In the genomic region with DNA sequence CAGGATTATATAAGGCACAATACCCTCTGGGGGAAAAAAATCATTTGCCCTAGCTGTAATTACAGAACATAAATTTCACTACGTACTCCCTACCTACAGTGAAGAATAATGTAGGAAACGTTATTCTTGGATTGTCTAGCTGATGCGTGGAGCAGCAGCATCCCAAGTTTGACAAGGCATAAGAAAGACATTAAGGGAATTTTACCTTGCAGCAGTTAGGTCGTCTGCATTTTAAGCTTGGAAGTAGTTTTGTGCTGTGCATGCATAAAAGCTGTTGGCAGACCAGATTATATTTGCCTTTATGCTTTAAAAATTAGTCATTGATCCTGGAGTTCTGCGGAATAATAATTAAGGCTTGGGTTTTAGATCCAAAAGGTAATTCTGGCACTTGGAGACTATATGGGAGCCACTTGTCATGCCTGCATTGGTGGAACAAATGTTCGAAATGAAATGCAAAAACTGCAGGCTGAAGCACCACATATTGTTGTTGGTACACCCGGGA, we compare ENCODE assay signal across 10 cellular contexts. TPM values are rescaled to one million over a fixed set of nuclear protein-coding genes. Genes with fewer than 3 reads are reported as not detected.
A peak's percentile ranks its signal among the peaks of the same experiment; 100 is the strongest.
DNase-seq lines count a peak whose midpoint lies in the region; ATAC-seq, FAIRE-seq and TF ChIP-seq lines count a peak whose summit lies in the region.
"Had no signal": no experiment of that assay in that cellular context is flagged by ENCODE, and none has a peak within 500 bp of the region (broad histone marks: within the 10 kb centered on the region; RNA-seq: fewer than 3 reads in every experiment).

No MANE protein-coding gene starts in this region.

- intact Hi-C loops in activated naive CD4-positive, alpha-beta T cell treated with anti-CD3 and anti-CD28 coated beads for 36 hours (cut with micrococcal nuclease), result no loop called here
- intact Hi-C loops in lower leg skin (cut with DNase I; ENCODE audit: low total_unique reads), result no loop called here

- H3K9ac ChIP-seq in astrocyte (ENCODE audit: low read length), result peak overlapping the region; percentile 100

- TF ChIP-seq EP300 in upper lobe of left lung (IDR thresholded peaks at IDR 0.05), result no peak

- TF ChIP-seq CTCF in astrocyte (IDR thresholded peaks at IDR 0.05; ENCODE audit: insufficient read depth, low read depth, low read length) (no peak), lower leg skin (IDR thresholded peaks at IDR 0.05) (no peak), upper lobe of left lung (IDR thresholded peaks at IDR 0.05) (no peak)

- ATAC-seq in upper lobe of left lung (ENCODE audit: low FRiP score in 2 of 2) (no peak), HG03139 (IDR thresholded peaks at IDR 0.05; ENCODE audit: unreplicated experiment) (no peak)

- peaks cover 41% of the 10 kb centered on the region for H3K4me1 Mint-ChIP-seq in activated naive CD4-positive, alpha-beta T cell treated with anti-CD3 and anti-CD28 coated beads for 36 hours (ENCODE audit: low read depth)
- peaks cover 32% of the 10 kb centered on the region for H3K4me1 Mint-ChIP-seq in astrocyte (ENCODE audit: low read depth, unreplicated experiment)

- 14 to 26% methylated on average over 7 of the region's 7 CpGs for WGBS in lower leg skin, 2 donors
- WGBS in upper lobe of left lung, 2 donors, result 20 to 37% methylated on average over 7 of the region's 7 CpGs

- DNase-seq in activated naive CD4-positive, alpha-beta T cell treated with anti-CD3 and anti-CD28 coated beads for 36 hours, result no peak
- no peak for DNase-seq in activated naive CD4-positive, alpha-beta T cell treated with anti-CD3 and anti-CD28 coated beads, Interleukin-2, amount 50 U/mL, for 16 hours
- no peak for DNase-seq in astrocyte (ENCODE audit: low read depth)
- no peak for DNase-seq in lower leg skin (ENCODE audit: low spot score in 2 of 2)
- no peak for DNase-seq in upper lobe of left lung
- no peak for DNase-seq in ecto neural progenitor cell (ENCODE audit: low spot score)
- DNase-seq in DMS79 treated with DMSO at 0.1 percent for 48 hours (lab: John Stamatoyannopoulos, UW), result no peak

- CTCF ChIA-PET in activated naive CD4-positive, alpha-beta T cell treated with anti-CD3 and anti-CD28 coated beads for 36 hours (lab: Charles Lee), result interaction anchor here (1.8 to 1.9 kb wide), 2 partner anchors 169 to 171 kb away, joined by 6 read pairs; no protein-coding TSS in a partner anchor

- no peaks in the 10 kb centered on the region for H3K27me3 ChIP-seq in astrocyte (ENCODE audit: insufficient read depth, low read length)
- no peaks in the 10 kb centered on the region for H3K27me3 ChIP-seq in upper lobe of left lung

- no peak overlapping the region for H2AFZ ChIP-seq in astrocyte (ENCODE audit: low read depth, low read length)

- TF ChIP-seq POLR2A in lower leg skin (IDR thresholded peaks at IDR 0.05), result no peak
- TF ChIP-seq POLR2A in upper lobe of left lung (IDR thresholded peaks at IDR 0.05), result no peak

- H3K9me3 ChIP-seq in astrocyte (ENCODE audit: insufficient read depth, low read depth, low read length) (no peaks in the 10 kb centered on the region), upper lobe of left lung (no peaks in the 10 kb centered on the region)

- peak overlapping the region; percentile 99 for H3K4me3 Mint-ChIP-seq in activated naive CD4-positive, alpha-beta T cell treated with anti-CD3 and anti-CD28 coated beads for 36 hours
- H3K4me3 Mint-ChIP-seq in astrocyte (ENCODE audit: unreplicated experiment), result peak overlapping the region; percentile 98

- H3K27ac Mint-ChIP-seq in activated naive CD4-positive, alpha-beta T cell treated with anti-CD3 and anti-CD28 coated beads for 36 hours, result peak overlapping the region; percentile 100
- peak overlapping the region; percentile 98 for H3K27ac Mint-ChIP-seq in astrocyte (ENCODE audit: unreplicated experiment)

- H3K36me3 ChIP-seq in astrocyte (ENCODE audit: insufficient read depth, low read length), result peaks cover 57% of the 10 kb centered on the region
- peaks cover 43 to 64% (median 53%) of the 10 kb centered on the region in 4 donors for H3K36me3 ChIP-seq in upper lobe of left lung

- peak overlapping the region; percentile 93 for H3K4me2 ChIP-seq in astrocyte (ENCODE audit: low read length)

- peaks cover 3% of the 10 kb centered on the region for H3K27me3 Mint-ChIP-seq in activated naive CD4-positive, alpha-beta T cell treated with anti-CD3 and anti-CD28 coated beads for 36 hours (ENCODE audit: low read depth)
- H3K27me3 Mint-ChIP-seq in astrocyte (ENCODE audit: low read depth, unreplicated experiment), result no peaks in the 10 kb centered on the region

- H3K27ac ChIP-seq in astrocyte (ENCODE audit: low read depth, low read length) (no peak overlapping the region), upper lobe of left lung (peak overlapping the region in 1 of 4 donors; percentile 98)

- H3K9me3 Mint-ChIP-seq in activated naive CD4-positive, alpha-beta T cell treated with anti-CD3 and anti-CD28 coated beads for 36 hours, result no peaks in the 10 kb centered on the region
- no peaks in the 10 kb centered on the region for H3K9me3 Mint-ChIP-seq in astrocyte (ENCODE audit: unreplicated experiment)

- FAIRE-seq in astrocyte (lab: Jason Lieb, UNC), result no peak
- FAIRE-seq: G401.6 had no signal

- peaks cover 64% of the 10 kb centered on the region for H3K79me2 ChIP-seq in astrocyte (ENCODE audit: insufficient read depth, low read length)

- H3K4me1 ChIP-seq in astrocyte (ENCODE audit: insufficient read depth, low read length) (peaks cover 24% of the 10 kb centered on the region), upper lobe of left lung (peaks cover 32 to 53% (median 41%) of the 10 kb centered on the region in 4 donors)

- H3K36me3 Mint-ChIP-seq in activated naive CD4-positive, alpha-beta T cell treated with anti-CD3 and anti-CD28 coated beads for 36 hours (ENCODE audit: low read depth), result peaks cover 61% of the 10 kb centered on the region
- H3K36me3 Mint-ChIP-seq in astrocyte (ENCODE audit: low read depth, unreplicated experiment), result peaks cover 38% of the 10 kb centered on the region

- H4K20me1 ChIP-seq in astrocyte (ENCODE audit: insufficient read depth, low read length), result peaks cover 70% of the 10 kb centered on the region

- H3K4me3 ChIP-seq in astrocyte (ENCODE audit: insufficient read depth, low read depth, low read length) (peak overlapping the region; percentile 100), lower leg skin (ENCODE audit: low read depth, poor library complexity, severe bottlenecking) (peak overlapping the region; percentile 95), upper lobe of left lung (peak overlapping the region; percentile 69 to 85 (median 78))

RNA-seq across cellular contexts. Expression of a gene that starts 2.2 kb away (rescaled TPM):
- 100 to 1,000 TPM; 445 to 469 TPM for total RNA-seq in activated naive CD4-positive, alpha-beta T cell treated with anti-CD3 and anti-CD28 coated beads for 36 hours
- total RNA-seq in astrocyte (323 and 337 TPM in 2 replicates), lower leg skin (100 to 1,000 TPM; 224 to 547 (median 310) TPM), upper lobe of left lung (100 to 1,000 TPM; 215 to 409 (median 290) TPM)

RNA-seq across cellular contexts. Expression of a gene that starts 20.7 kb away (rescaled TPM):
- 100 to 1,000 TPM; 135 to 136 TPM for total RNA-seq in activated naive CD4-positive, alpha-beta T cell treated with anti-CD3 and anti-CD28 coated beads for 36 hours
- total RNA-seq in astrocyte, result 9.2 and 13.1 TPM in 2 replicates
- 10 to 100 TPM in 2 of 4 donors, 1 to 10 TPM in 2; 6.3 to 14.0 (median 10.5) TPM for total RNA-seq in lower leg skin
- 10 to 100 TPM in 1 of 6 donors, 1 to 10 TPM in 5; 6.0 to 14.9 (median 8.7) TPM for total RNA-seq in upper lobe of left lung

RNA-seq across cellular contexts. Expression of a gene that starts 56.9 kb away (rescaled TPM):
- not detected for total RNA-seq in activated naive CD4-positive, alpha-beta T cell treated with anti-CD3 and anti-CD28 coated beads for 36 hours
- not detected in 2 replicates for total RNA-seq in astrocyte
- total RNA-seq in lower leg skin, result 10 to 100 TPM in 2 of 4 donors, 1 to 10 TPM in 2; 1.1 to 15.6 (median 7.7) TPM
- total RNA-seq in upper lobe of left lung, result under 1 TPM in 1 of 6 donors, not detected in 5; 0.20 TPM
- total RNA-seq: HT1080 had no signal
